In the genomic region with DNA sequence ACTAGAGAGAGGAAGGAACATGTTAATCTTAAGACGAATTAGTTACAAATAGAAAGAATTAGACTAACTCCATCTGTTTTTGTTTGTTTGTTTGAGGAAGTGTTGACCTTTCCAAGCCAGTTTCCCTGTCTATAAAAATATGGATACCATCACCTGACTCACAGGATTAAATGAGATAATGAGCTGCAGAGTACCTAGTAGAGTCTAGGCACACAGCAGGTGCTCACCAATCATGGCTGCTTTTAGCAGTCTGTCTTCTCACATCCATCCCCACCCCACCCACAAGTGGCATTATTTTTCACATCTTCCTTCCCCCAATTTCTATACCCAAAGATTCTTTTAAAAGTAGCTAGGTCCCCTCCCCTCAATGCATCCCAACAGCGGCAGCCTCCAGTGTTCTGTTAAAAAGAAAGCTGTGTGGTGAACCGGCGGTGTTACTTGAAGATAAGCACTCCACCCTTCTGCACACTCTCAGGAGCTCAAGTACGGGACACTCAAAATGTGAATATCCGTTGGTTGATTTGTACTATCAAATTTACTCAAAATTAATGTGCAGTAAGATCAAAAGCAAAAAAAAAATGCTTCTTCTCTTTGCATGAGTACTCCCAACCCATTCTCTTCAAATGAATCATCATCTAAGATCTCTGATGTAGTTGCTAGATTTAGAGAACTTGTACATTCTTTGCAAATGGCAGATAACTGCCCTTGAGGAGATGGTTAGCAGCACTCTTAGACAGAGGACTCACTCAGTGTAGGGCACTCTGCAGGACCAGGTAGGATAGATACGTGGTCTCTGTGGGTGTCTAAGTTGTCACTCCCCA, we compare ENCODE assay signal across 8 cellular contexts.
DNase-seq lines count a peak whose midpoint lies in the region; ATAC-seq and TF ChIP-seq lines count a peak whose summit lies in the region.

No MANE protein-coding gene starts in this region.

- peaks cover 2% of the 10 kb centered on the region for H3K36me3 Mint-ChIP-seq in CD4-positive, CD25-positive, alpha-beta regulatory T cell

- H3K9me3 Mint-ChIP-seq in CD4-positive, CD25-positive, alpha-beta regulatory T cell, result no peaks in the 10 kb centered on the region

- peak overlapping the region; percentile 72 for H3K4me3 ChIP-seq in CD4-positive, CD25-positive, alpha-beta regulatory T cell (ENCODE audit: low read depth, low read length)
- H3K4me3 ChIP-seq in epithelial cell of esophagus (ENCODE audit: low read length), result no peak overlapping the region

- H3K36me3 ChIP-seq in CD4-positive, CD25-positive, alpha-beta regulatory T cell (ENCODE audit: control insufficient read depth, insufficient read depth, low read length), result no peaks in the 10 kb centered on the region

- no peaks in the 10 kb centered on the region for H3K27me3 Mint-ChIP-seq in CD4-positive, CD25-positive, alpha-beta regulatory T cell

- no peaks in the 10 kb centered on the region for H3K27me3 ChIP-seq in CD4-positive, CD25-positive, alpha-beta regulatory T cell (ENCODE audit: control insufficient read depth, insufficient read depth, low read length)

- peak overlapping the region; percentile 76 to 85 (median 82) for H3K4me3 Mint-ChIP-seq in CD4-positive, CD25-positive, alpha-beta regulatory T cell

- peak; percentile 40 to 55 for ATAC-seq in CD4-positive, CD25-positive, alpha-beta regulatory T cell (ENCODE audit: low read depth in 2 of 2)
- ATAC-seq in GM19043 (IDR thresholded peaks at IDR 0.05; ENCODE audit: low read depth, unreplicated experiment) (peak; percentile 81), HG03378 (IDR thresholded peaks at IDR 0.05; ENCODE audit: unreplicated experiment) (peak; percentile 86)

- peak overlapping the region; percentile 74 for H3K27ac ChIP-seq in CD4-positive, CD25-positive, alpha-beta regulatory T cell (ENCODE audit: insufficient read depth, low read length, poor library complexity, severe bottlenecking)

- H3K9me3 ChIP-seq in CD4-positive, CD25-positive, alpha-beta regulatory T cell (ENCODE audit: control insufficient read depth in 2 of 2, low read length in 2 of 2), result no peaks in the 10 kb centered on the region

- H3K4me1 Mint-ChIP-seq in CD4-positive, CD25-positive, alpha-beta regulatory T cell, result peaks cover 60 to 90% (median 78%) of the 10 kb centered on the region in 4 donors

- H3K4me1 ChIP-seq in CD4-positive, CD25-positive, alpha-beta regulatory T cell (ENCODE audit: control insufficient read depth, insufficient read depth, low read length, poor library complexity, severe bottlenecking), result peaks cover 80% of the 10 kb centered on the region

- H3K27ac Mint-ChIP-seq in CD4-positive, CD25-positive, alpha-beta regulatory T cell, result peak overlapping the region; percentile 86 to 95 (median 91)

- peak in 2 of 3 donors; percentile 33 to 80 for DNase-seq in CD4-positive, CD25-positive, alpha-beta regulatory T cell
- DNase-seq in epithelial cell of esophagus (ENCODE audit: low read depth) (peak; percentile 55), SHP77 treated with DMSO at 0.1 percent for 48 hours (lab: John Stamatoyannopoulos, UW) (no peak), NCI-H1092 (lab: John Stamatoyannopoulos, UW) (no peak), NCI-H2107 (lab: John Stamatoyannopoulos, UW) (no peak), iPS-NIHi11 (ENCODE audit: low spot score) (no peak)

- TF ChIP-seq CTCF in epithelial cell of esophagus (IDR thresholded peaks at IDR 0.05; ENCODE audit: insufficient read depth, low read depth, low read length, missing control alignments), result no peak

Comparison
In these comparisons a context has a peak if more than half of its experiments do, and no peak if none do; other contexts are left out.
1. DNase-seq: peak in CD4-positive, CD25-positive, alpha-beta regulatory T cell (2 of 3) and epithelial cell of esophagus (single experiment); none in SHP77 treated with DMSO at 0.1 percent for 48 hours (single experiment), NCI-H1092 (single experiment), NCI-H2107 (single experiment) and iPS-NIHi11 (single experiment).
2. Peak in every context shown above with its lines, with median percentiles within 50 percentile points of each other: ATAC-seq.